14 cellular contexts compared by ENCODE assay signal in the genomic region with DNA sequence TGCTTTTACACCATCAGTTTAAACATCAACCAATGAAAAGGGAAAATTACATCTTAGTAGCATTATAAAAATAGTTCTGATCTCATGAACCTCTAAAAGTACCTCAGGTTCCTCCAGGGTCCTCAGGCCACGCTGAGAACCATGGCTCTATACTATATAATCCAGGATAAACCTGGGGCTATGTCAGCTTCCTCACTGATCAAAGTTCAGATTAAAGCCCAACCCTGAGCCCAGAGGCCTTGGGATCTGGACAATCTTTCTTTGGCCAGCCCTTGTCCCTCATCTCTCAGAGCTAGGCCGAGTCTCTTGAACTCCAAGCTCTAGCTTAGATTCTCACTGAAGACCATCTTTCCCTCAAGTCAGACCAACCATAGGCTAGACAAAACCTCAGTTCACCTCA.
"Had no signal": no experiment of that assay in that cellular context is flagged by ENCODE, and none has a peak within 500 bp of the region (broad histone marks: within the 10 kb centered on the region; RNA-seq: fewer than 3 reads in every experiment).

No MANE protein-coding gene starts in this region.

- H3K4me1 ChIP-seq: breast epithelium, testis, vagina had no signal

- H3K27ac ChIP-seq: prostate gland, testis, vagina had no signal

- H3K9me3 ChIP-seq: breast epithelium, prostate gland, testis, vagina had no signal

- H3K36me3 ChIP-seq: breast epithelium, prostate gland, vagina had no signal

- DNase-seq: activated CD4-positive, alpha-beta memory T cell treated with anti-CD3 and anti-CD28 coated beads, Interleukin-2, amount 10 ng/mL, durations not matched to agents 7 days and 5 days; activated CD4-positive, alpha-beta T cell treated with anti-CD3 and anti-CD28 coated beads for 1 hour; activated gamma-delta T cell; activated naive CD8-positive, alpha-beta T cell treated with anti-CD3 and anti-CD28 coated beads for 36 hours; activated T-cell treated with anti-CD3 and anti-CD28 coated beads, Interleukin-2, amount 50 U/mL, for 48 hours; natural killer cell; stimulated activated CD4-positive, alpha-beta T cell treated with anti-CD3 and anti-CD28 coated beads, Interleukin-2, amount 100 ng/mL, for 48 hours; stimulated activated naive CD4-positive, alpha-beta T cell treated with Interleukin-2 at 50 U/mL for 16 hours; SW 1271; testis had no signal

- H3K4me3 ChIP-seq: breast epithelium, prostate gland, testis, vagina had no signal

- FAIRE-seq: islet of Langerhans had no signal

- H3K27me3 ChIP-seq: breast epithelium, testis, vagina had no signal

- ATAC-seq: natural killer cell had no signal
